5 cellular contexts compared by ENCODE assay signal in the genomic region with DNA sequence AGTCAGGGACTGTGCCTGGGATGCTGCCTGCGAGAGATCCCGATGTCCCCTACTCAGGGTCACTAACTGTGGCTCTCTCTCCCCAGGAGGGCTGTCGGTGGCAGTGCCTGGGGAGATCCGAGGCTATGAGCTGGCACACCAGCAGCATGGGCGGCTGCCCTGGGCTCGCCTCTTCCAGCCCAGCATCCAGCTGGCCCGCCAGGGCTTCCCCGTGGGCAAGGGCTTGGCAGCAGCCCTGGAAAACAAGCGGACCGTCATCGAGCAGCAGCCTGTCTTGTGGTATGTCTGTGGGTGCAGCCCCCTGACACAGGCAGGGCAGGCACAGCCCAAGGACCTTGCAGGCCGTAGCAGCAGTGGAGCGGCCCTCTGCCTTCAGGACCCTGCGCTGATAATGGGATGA.
A peak's percentile ranks its signal among the peaks of the same experiment; 100 is the strongest.
DNase-seq lines count a peak whose midpoint lies in the region; TF ChIP-seq lines count a peak whose summit lies in the region.
"Not testable (repeated sequence)": the region's sequence is repeated elsewhere in the genome, so short reads cannot be mapped to it uniquely, and the experiment has no call there.

No MANE protein-coding gene starts in this region.

- H2AK5ac ChIP-seq in neuronal stem cell (ENCODE audit: low read depth, low read length): not testable (repeated sequence)

- H3K9ac ChIP-seq in neuronal stem cell (ENCODE audit: low read depth, low read length, poor library complexity): not testable (repeated sequence)

- H3K27me3 Mint-ChIP-seq in CD14-positive monocyte (ENCODE audit: low read depth in 3 of 3): peaks cover 0 to 11% (median 10%) of the 10 kb centered on the region in 3 donors
- H3K27me3 Mint-ChIP-seq in activated CD4-positive, alpha-beta T cell treated with anti-CD3 and anti-CD28 coated beads, Interleukin-2, amount 10 ng/mL, durations not matched to agents 24 days and 14 days: not testable (repeated sequence)

- intact Hi-C loops in CD14-positive monocyte (cut with micrococcal nuclease); activated CD4-positive, alpha-beta T cell treated with anti-CD3 and anti-CD28 coated beads, Interleukin-2, amount 10 ng/mL, durations not matched to agents 24 days and 14 days (cut with micrococcal nuclease); spleen (cut with DNase I; ENCODE audit: low total_unique reads): not testable (repeated sequence)

- H2AFZ ChIP-seq in neuronal stem cell (ENCODE audit: low read length): not testable (repeated sequence)

- H3K4me1 ChIP-seq in neuronal stem cell (ENCODE audit: control insufficient read depth in 2 of 2, insufficient read depth in 1 of 2, low read depth in 1 of 2, low read length in 2 of 2); spleen: not testable (repeated sequence)

- H3K9me3 ChIP-seq in neuronal stem cell (replicated peaks in 1 of 2; ENCODE audit: control insufficient read depth in 2 of 2, insufficient read depth in 1 of 2, low read depth in 1 of 2, low read length in 2 of 2); spleen: not testable (repeated sequence)

- DNase-seq in CD14-positive monocyte (ENCODE audit: low spot score) (peak; percentile 35), coronary artery (ENCODE audit: low spot score) (peak; percentile 17), spleen (peak; percentile 39)
- DNase-seq in activated CD4-positive, alpha-beta T cell treated with anti-CD3 and anti-CD28 coated beads, Interleukin-2, amount 10 ng/mL, durations not matched to agents 24 days and 14 days: peak; percentile 12
- not testable (repeated sequence) for DNase-seq in neuronal stem cell (ENCODE audit: low spot score)

- H3K27ac Mint-ChIP-seq in CD14-positive monocyte; activated CD4-positive, alpha-beta T cell treated with anti-CD3 and anti-CD28 coated beads, Interleukin-2, amount 10 ng/mL, durations not matched to agents 24 days and 14 days: not testable (repeated sequence)

- not testable (repeated sequence) for H4K91ac ChIP-seq in neuronal stem cell (ENCODE audit: low read depth, low read length, poor library complexity)

- not testable (repeated sequence) for H3K14ac ChIP-seq in neuronal stem cell (ENCODE audit: low read length)

- not testable (repeated sequence) for H4K8ac ChIP-seq in neuronal stem cell (ENCODE audit: low read depth, low read length)

- not testable (repeated sequence) for TF ChIP-seq POLR2A in spleen (IDR thresholded peaks at IDR 0.05)

- WGBS in neuronal stem cell (ENCODE audit: extremely low coverage in 2 of 2, insufficient read length in 2 of 2, insufficient replicate concordance in 1 of 2), 2 donors: no CpG with 5 or more reads among the region's 14 CpGs
- WGBS in spleen, 5 donors: 87 to 91% (median 90%) methylated on average over 10 to 13 of the region's 14 CpGs

- H3K9me3 Mint-ChIP-seq in CD14-positive monocyte: peaks cover 0 to 10% (median 6%) of the 10 kb centered on the region in 7 donors
- not testable (repeated sequence) for H3K9me3 Mint-ChIP-seq in activated CD4-positive, alpha-beta T cell treated with anti-CD3 and anti-CD28 coated beads, Interleukin-2, amount 10 ng/mL, durations not matched to agents 24 days and 14 days

- not testable (repeated sequence) for H2BK12ac ChIP-seq in neuronal stem cell (ENCODE audit: low read length)

- not testable (repeated sequence) for H3K4me3 ChIP-seq in coronary artery; neuronal stem cell (ENCODE audit: low read length in 2 of 2); spleen

- not testable (repeated sequence) for H2BK120ac ChIP-seq in neuronal stem cell (ENCODE audit: low read depth, low read length)

- H3K4me3 Mint-ChIP-seq in CD14-positive monocyte; activated CD4-positive, alpha-beta T cell treated with anti-CD3 and anti-CD28 coated beads, Interleukin-2, amount 10 ng/mL, durations not matched to agents 24 days and 14 days: not testable (repeated sequence)

- not testable (repeated sequence) for H3K4ac ChIP-seq in neuronal stem cell (ENCODE audit: low read length)

- H3K4me1 Mint-ChIP-seq in CD14-positive monocyte; activated CD4-positive, alpha-beta T cell treated with anti-CD3 and anti-CD28 coated beads, Interleukin-2, amount 10 ng/mL, durations not matched to agents 24 days and 14 days: not testable (repeated sequence)

- H3K79me1 ChIP-seq in neuronal stem cell (ENCODE audit: low read depth, low read length): not testable (repeated sequence)

- H2BK5ac ChIP-seq in neuronal stem cell (ENCODE audit: low read length): not testable (repeated sequence)

- H2BK15ac ChIP-seq in neuronal stem cell (ENCODE audit: low read length): not testable (repeated sequence)

- H3K27me3 ChIP-seq in neuronal stem cell (ENCODE audit: control insufficient read depth in 3 of 3, insufficient read depth in 3 of 3, low read depth in 1 of 3, low read length in 3 of 3); spleen (replicated peaks in 1 of 7): not testable (repeated sequence)

- not testable (repeated sequence) for H3K36me3 Mint-ChIP-seq in CD14-positive monocyte; activated CD4-positive, alpha-beta T cell treated with anti-CD3 and anti-CD28 coated beads, Interleukin-2, amount 10 ng/mL, durations not matched to agents 24 days and 14 days (ENCODE audit: low read depth)

- H3K18ac ChIP-seq in neuronal stem cell (ENCODE audit: low read length): peak overlapping the region; percentile 38

- not testable (repeated sequence) for TF ChIP-seq CTCF in CD14-positive monocyte (IDR thresholded peaks at IDR 0.05); coronary artery (IDR thresholded peaks at IDR 0.05); spleen (IDR thresholded peaks at IDR 0.05 in 8 of 11, conservative IDR thresholded peaks at IDR 0.05 in 3 of 11)

- not testable (repeated sequence) for H3K27ac ChIP-seq in coronary artery; neuronal stem cell (replicated peaks; ENCODE audit: low read length); spleen

- not testable (repeated sequence) for H3K23ac ChIP-seq in neuronal stem cell (ENCODE audit: low read depth, low read length, poor library complexity)

- H3K4me2 ChIP-seq in neuronal stem cell (ENCODE audit: insufficient read depth, low read length, poor library complexity, severe bottlenecking): not testable (repeated sequence)

- not testable (repeated sequence) for H3K36me3 ChIP-seq in neuronal stem cell (replicated peaks in 1 of 2; ENCODE audit: control insufficient read depth in 2 of 2, insufficient read depth in 2 of 2, low read length in 2 of 2); spleen
